ENCODE assay signal across 8 cellular contexts in the genomic region with DNA sequence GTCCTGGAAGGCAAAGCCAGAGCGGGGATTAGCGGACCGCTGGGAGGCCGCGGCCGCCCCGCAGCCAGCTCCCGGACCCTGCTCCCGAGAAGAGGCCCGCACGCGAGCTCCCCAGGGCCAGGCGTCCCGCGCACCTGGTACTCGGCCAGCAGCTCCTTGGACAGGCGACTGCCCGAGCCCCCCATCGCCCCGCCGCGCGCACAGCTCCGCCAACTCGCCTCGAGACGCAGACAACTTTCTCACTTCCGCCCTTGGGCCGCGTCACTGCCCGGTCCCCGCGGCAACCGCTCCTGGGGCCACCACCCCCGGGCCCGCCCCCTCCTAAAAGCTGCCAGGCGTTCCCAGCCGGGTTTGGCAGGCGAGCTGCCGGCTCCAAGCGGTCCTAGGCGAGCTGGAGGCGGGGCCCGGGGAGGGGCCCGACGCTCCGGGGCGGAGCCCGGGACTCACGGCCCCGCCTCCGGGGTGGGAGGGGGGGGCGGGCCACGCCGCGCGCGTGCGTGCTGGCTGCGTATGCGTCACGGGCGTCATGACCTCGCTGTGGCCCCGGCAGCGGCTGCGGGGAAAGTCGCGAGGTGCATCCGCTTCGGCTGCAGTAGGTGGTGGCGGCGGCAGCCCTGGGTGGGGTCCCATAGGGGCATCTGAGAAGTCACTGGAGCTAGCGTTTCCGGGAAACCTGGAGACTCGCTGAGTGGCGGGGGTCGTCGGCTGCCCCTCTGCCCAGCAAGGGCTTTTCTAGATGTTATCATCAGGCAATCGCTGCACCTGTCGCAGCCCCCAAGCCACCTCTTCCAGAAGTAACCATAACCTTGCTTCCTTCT. TPM values are rescaled to one million over a fixed set of nuclear protein-coding genes. Genes with fewer than 3 reads are reported as not detected.
DNase-seq lines count a peak whose midpoint lies in the region; ATAC-seq and TF ChIP-seq lines count a peak whose summit lies in the region.

TSS of gene CIB1 (minus strand) at position 241 of the 818 bp plus-strand sequence. CDS start at position 185, 56 bp downstream.
A gene with protein sequence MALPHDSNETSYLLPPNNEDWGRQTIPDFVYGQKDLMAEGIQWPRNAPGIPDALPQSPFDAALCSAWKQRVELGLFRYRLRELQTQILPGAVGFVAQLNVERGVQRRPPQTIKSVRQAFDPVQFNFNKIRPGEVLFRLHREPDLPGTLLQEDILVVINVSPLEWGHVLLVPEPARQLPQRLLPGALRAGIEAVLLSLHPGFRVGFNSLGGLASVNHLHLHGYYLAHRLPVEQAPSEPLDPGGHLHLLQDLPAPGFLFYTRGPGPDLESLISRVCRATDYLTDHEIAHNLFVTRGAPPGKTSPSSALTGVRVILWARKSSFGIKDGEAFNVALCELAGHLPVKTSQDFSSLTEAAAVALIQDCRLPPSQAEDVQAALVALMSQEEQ (plus strand): TSS at position 509 of the 818 bp plus-strand sequence. CDS start 6,700 bp downstream, outside the sequence.

- peak within 1 kb of the TSS; percentile 84 for H3K4me3 ChIP-seq in colonic mucosa

- H3K4me1 ChIP-seq in colonic mucosa: peaks cover 15% of the 10 kb centered on the region

- intact Hi-C loops in activated CD4-positive, alpha-beta T cell treated with anti-CD3 and anti-CD28 coated beads, Interleukin-2, amount 10 ng/mL, durations not matched to agents 24 days and 14 days (cut with micrococcal nuclease): loop anchor here (1.0 to 10.0 kb wide), 8 partner anchors 15 to 699 kb away; partner anchors contain the start of genes AP3S2, HDDC3, IQGAP1 and NGRN
- intact Hi-C loops in colonic mucosa (cut with DNase I): no loop called here
- intact Hi-C loops in left colon (cut with DNase I, micrococcal nuclease): no loop called here

- no peaks in the 10 kb centered on the region for H3K27me3 Mint-ChIP-seq in activated CD4-positive, alpha-beta T cell treated with anti-CD3 and anti-CD28 coated beads, Interleukin-2, amount 10 ng/mL, durations not matched to agents 24 days and 14 days

- H3K9me3 Mint-ChIP-seq in activated CD4-positive, alpha-beta T cell treated with anti-CD3 and anti-CD28 coated beads, Interleukin-2, amount 10 ng/mL, durations not matched to agents 24 days and 14 days: no peaks in the 10 kb centered on the region

- peak within 1 kb of the TSS; percentile 97 to 98 for H3K9ac ChIP-seq in colonic mucosa (ENCODE audit: low read depth in 2 of 2, low read length in 2 of 2)

- peaks cover 52% of the 10 kb centered on the region for H3K36me3 Mint-ChIP-seq in activated CD4-positive, alpha-beta T cell treated with anti-CD3 and anti-CD28 coated beads, Interleukin-2, amount 10 ng/mL, durations not matched to agents 24 days and 14 days (ENCODE audit: low read depth)

- no peaks in the 10 kb centered on the region for H3K27me3 ChIP-seq in colonic mucosa

- H3K27ac ChIP-seq in colonic mucosa: peak within 1 kb of the TSS; percentile 99

- DNase-seq in C1 segment of cervical spinal cord (lab: John Stamatoyannopoulos, UW) (peak; percentile 49 to 99 (median 92)), NCI-H526 treated with DMSO at 0.1 percent for 48 hours (lab: John Stamatoyannopoulos, UW) (peak; percentile 77), colonic mucosa (peak; percentile 98), left colon (peak; percentile 98)
- DNase-seq in activated CD4-positive, alpha-beta T cell treated with anti-CD3 and anti-CD28 coated beads, Interleukin-2, amount 10 ng/mL, durations not matched to agents 24 days and 14 days: peak; percentile 99
- DNase-seq in stimulated activated CD4-positive, alpha-beta T cell treated with anti-CD3 and anti-CD28 coated beads, Interleukin-1b, Interleukin-23, amount 100 ng/mL, for 4 hours (ENCODE audit: low read depth in 2 of 2): peak; percentile 91 to 96

- no peaks in the 10 kb centered on the region for H3K9me3 ChIP-seq in colonic mucosa

- H3K36me3 ChIP-seq in colonic mucosa: peaks cover 4% of the 10 kb centered on the region

- ATAC-seq in GM19351 (IDR thresholded peaks at IDR 0.05; ENCODE audit: unreplicated experiment): peak; percentile 76
- peak; percentile 83 for ATAC-seq in HG03520 (IDR thresholded peaks at IDR 0.05; ENCODE audit: unreplicated experiment)
- ATAC-seq in left colon: peak; percentile 79

- H3K27ac Mint-ChIP-seq in activated CD4-positive, alpha-beta T cell treated with anti-CD3 and anti-CD28 coated beads, Interleukin-2, amount 10 ng/mL, durations not matched to agents 24 days and 14 days: peak within 1 kb of the TSS; percentile 95

- peak within 1 kb of the TSS; percentile 99 for H3K4me3 Mint-ChIP-seq in activated CD4-positive, alpha-beta T cell treated with anti-CD3 and anti-CD28 coated beads, Interleukin-2, amount 10 ng/mL, durations not matched to agents 24 days and 14 days

- no peak for TF ChIP-seq CTCF in colonic mucosa (IDR thresholded peaks at IDR 0.05)

- H3K4me1 Mint-ChIP-seq in activated CD4-positive, alpha-beta T cell treated with anti-CD3 and anti-CD28 coated beads, Interleukin-2, amount 10 ng/mL, durations not matched to agents 24 days and 14 days: peaks cover 44% of the 10 kb centered on the region

RNA-seq across cellular contexts. Expression of gene CIB1, which starts in this region (rescaled TPM):
- 149 and 156 TPM in 2 replicates for total RNA-seq in activated CD4-positive, alpha-beta T cell treated with anti-CD3 and anti-CD28 coated beads, Interleukin-2, amount 10 ng/mL, durations not matched to agents 24 days and 14 days
- total RNA-seq in colonic mucosa: 100 to 1,000 TPM; 212 to 216 TPM
- 100 to 1,000 TPM; 235 to 242 TPM for total RNA-seq in left colon

RNA-seq across cellular contexts. Expression of the second gene that starts in this region (rescaled TPM):
- total RNA-seq in activated CD4-positive, alpha-beta T cell treated with anti-CD3 and anti-CD28 coated beads, Interleukin-2, amount 10 ng/mL, durations not matched to agents 24 days and 14 days: 9.9 and 11.9 TPM in 2 replicates
- total RNA-seq in colonic mucosa (10 to 100 TPM; 14.4 to 18.6 TPM), left colon (10 to 100 TPM; 19.6 to 22.3 TPM)

Comparison
In these comparisons a context has a peak if more than half of its experiments do, and no peak if none do; other contexts are left out.
1. Peak in every context shown above with its lines: DNase-seq, ATAC-seq, H3K4me3 ChIP-seq and H3K27ac ChIP-seq.